Comparison of ENCODE assay signal across 11 cellular contexts in genomic region chr19:342128-342455, GRCh38. TPM values are rescaled to one million over a fixed set of nuclear protein-coding genes. Genes with fewer than 3 reads are reported as not detected.
A peak's percentile ranks its signal among the peaks of the same experiment; 100 is the strongest.
DNase-seq lines count a peak whose midpoint lies in the region; TF ChIP-seq lines count a peak whose summit lies in the region.
"Had no signal": no experiment of that assay in that cellular context is flagged by ENCODE, and none has a peak within 500 bp of the region (broad histone marks: within the 10 kb centered on the region; RNA-seq: fewer than 3 reads in every experiment).

No MANE protein-coding gene starts in this region.

- peak overlapping the region; percentile 71; the same call in 1 of the 2 replicates for H3K4me3 ChIP-seq in AG04450 (ENCODE audit: low read depth, low read length)

- H3K27ac ChIP-seq in AG04450 (ENCODE audit: low read depth, low read length), result no peak overlapping the region

- H3K27me3 ChIP-seq in AG04450 (ENCODE audit: control insufficient read depth, insufficient read depth, low read length), result no peaks in the 10 kb centered on the region
- H3K27me3 ChIP-seq: MG63, pancreas had no signal

- H3K27me3 Mint-ChIP-seq in HFFc6 (ENCODE audit: insufficient read depth) (peaks cover 1% of the 10 kb centered on the region), nephron progenitor cell (ENCODE audit: low read depth, poor library complexity) (peaks cover 30% of the 10 kb centered on the region)

- POLR2A ChIA-PET in AG04450 (lab: Yijun Ruan, JAX), result no interaction called here

- H3K4me3 Mint-ChIP-seq in HFFc6 (peak overlapping the region; percentile 93), nephron progenitor cell (peak overlapping the region; percentile 71)

- no peak for TF ChIP-seq CTCF in AG04450 (IDR thresholded peaks at IDR 0.05; ENCODE audit: low read depth, low read length)
- TF ChIP-seq CTCF in HFFc6 (IDR thresholded peaks at IDR 0.05), result no peak
- TF ChIP-seq CTCF in nephron progenitor cell (IDR thresholded peaks at IDR 0.05), result no peak

- no peak for DNase-seq in AG04450 (ENCODE audit: low read depth, low spot score)
- DNase-seq in HFFc6, result no peak
- DNase-seq in dermis blood vessel endothelial cell, result peak; percentile 6
- DNase-seq in nephron progenitor cell, result no peak
- no peak for DNase-seq in HT-29 (ENCODE audit: low spot score)
- no peak for DNase-seq in NCI-H2081 treated with DMSO at 0.1 percent for 48 hours (lab: John Stamatoyannopoulos, UW)
- DNase-seq in anterior cingulate cortex (lab: John Stamatoyannopoulos, UW), result no peak
- no peak for DNase-seq in NCI-H524 treated with DMSO at 0.1 percent for 48 hours (lab: John Stamatoyannopoulos, UW)
- DNase-seq: activated effector memory CD4-positive, alpha-beta T cell treated with anti-CD3 and anti-CD28 coated beads, Interleukin-2, amount 50 U/mL, for 16 hours had no signal

- H3K9me3 Mint-ChIP-seq in HFFc6 (no peaks in the 10 kb centered on the region), nephron progenitor cell (peaks cover 46% of the 10 kb centered on the region)

- CTCF ChIA-PET in AG04450 (lab: Charles Lee), result no interaction called here

- H3K36me3 Mint-ChIP-seq in HFFc6 (ENCODE audit: low read depth), result peaks cover 36% of the 10 kb centered on the region
- peaks cover 66% of the 10 kb centered on the region for H3K36me3 Mint-ChIP-seq in nephron progenitor cell (ENCODE audit: low read depth)

- peak overlapping the region; percentile 89 for H3K27ac Mint-ChIP-seq in HFFc6
- peak overlapping the region; percentile 57 for H3K27ac Mint-ChIP-seq in nephron progenitor cell

- H3K4me1 Mint-ChIP-seq in HFFc6 (ENCODE audit: low read depth) (peaks cover 61% of the 10 kb centered on the region), nephron progenitor cell (peaks cover 36% of the 10 kb centered on the region)

- peaks cover 7% of the 10 kb centered on the region for H3K9me3 ChIP-seq in AG04450 (ENCODE audit: control insufficient read depth, insufficient read depth, low read length)
- H3K9me3 ChIP-seq: MG63, pancreas had no signal

RNA-seq across cellular contexts. Expression of gene MIER2, which starts 2.5 kb away (rescaled TPM):
- polyA plus RNA-seq in AG04450 (2011; rRNA removed), result 14.5 and 25.5 TPM in 2 replicates
- 73.8 and 94.2 TPM in 2 replicates for polyA minus RNA-seq in AG04450 (2011; rRNA and poly(A)+ RNA removed)
- 10 to 100 TPM; 31.7 to 42.2 (median 33.4) TPM for total RNA-seq in HFFc6 (2021; fragmentation: NEBNext Ultra II Directional; extraction: Animal tissue kit (Norgen Biotek cat#: 25700))
- total RNA-seq in dermis blood vessel endothelial cell, result 16.5 and 29.0 TPM in 2 replicates
- total RNA-seq in HT-29 (2014; rRNA removed; shearing (Covaris generic)), result 20.8 and 29.8 TPM in 2 replicates

RNA-seq across cellular contexts. Expression of gene PLPP2, which starts 50.9 kb away (rescaled TPM):
- 3.9 and 7.5 TPM in 2 replicates for polyA plus RNA-seq in AG04450 (2011; rRNA removed)
- 2.6 and 3.1 TPM in 2 replicates for polyA minus RNA-seq in AG04450 (2011; rRNA and poly(A)+ RNA removed)
- 10 to 100 TPM in 2 of 6 experiments, 1 to 10 TPM in 4; 3.5 to 15.0 (median 4.2) TPM for total RNA-seq in HFFc6 (2021; fragmentation: NEBNext Ultra II Directional; extraction: Animal tissue kit (Norgen Biotek cat#: 25700))
- 14.3 and 25.8 TPM in 2 replicates for total RNA-seq in dermis blood vessel endothelial cell
- 226 and 231 TPM in 2 replicates for total RNA-seq in HT-29 (2014; rRNA removed; shearing (Covaris generic))
